ENCODE assay signal across 10 cellular contexts in genomic region chr2:15031745-15032240, GRCh38.
DNase-seq lines count a peak whose midpoint lies in the region; ATAC-seq and TF ChIP-seq lines count a peak whose summit lies in the region.
"Had no signal": no experiment of that assay in that cellular context is flagged by ENCODE, and none has a peak within 500 bp of the region (broad histone marks: within the 10 kb centered on the region; RNA-seq: fewer than 3 reads in every experiment).

No MANE protein-coding gene starts in this region.

- DNase-seq in putamen (ENCODE audit: low spot score): no peak
- DNase-seq in NCI-H146 (lab: John Stamatoyannopoulos, UW): no peak
- DNase-seq in foreskin keratinocyte: no peak
- DNase-seq in stimulated activated CD4-positive, alpha-beta T cell treated with anti-CD3 and anti-CD28 coated beads, Interleukin-4, amount 100 ng/mL, for 1 hour: no peak
- DNase-seq: foreskin fibroblast had no signal

- no peaks in the 10 kb centered on the region for H3K79me2 ChIP-seq in OCI-LY3 (ENCODE audit: low read length)

- H3K9ac ChIP-seq in OCI-LY3 (ENCODE audit: low read length): no peak overlapping the region

- no peaks in the 10 kb centered on the region for H4K20me1 ChIP-seq in OCI-LY3 (ENCODE audit: insufficient read depth, low read length)

- H3K27me3 ChIP-seq in OCI-LY3 (ENCODE audit: low read depth, low read length) (peaks cover 3% of the 10 kb centered on the region; the same call in 1 of the 2 replicates), foreskin keratinocyte (no peaks in the 10 kb centered on the region)

- TF ChIP-seq CTCF in OCI-LY3 (IDR thresholded peaks at IDR 0.05; ENCODE audit: low read depth, low read length) (peak; percentile 36), foreskin keratinocyte (conservative IDR thresholded peaks at IDR 0.05) (no peak)

- H3K9me3 ChIP-seq in OCI-LY3 (ENCODE audit: insufficient read depth, low read length): no peaks in the 10 kb centered on the region
- H3K9me3 ChIP-seq: Caco-2 had no signal

- peak overlapping the region; percentile 41; the same call in 1 of the 2 replicates for H2AFZ ChIP-seq in OCI-LY3 (ENCODE audit: low read depth, low read length)

- H3K4me1 ChIP-seq in OCI-LY3 (ENCODE audit: low read length) (peaks cover 8% of the 10 kb centered on the region), foreskin keratinocyte (no peaks in the 10 kb centered on the region)
- H3K4me1 ChIP-seq: Caco-2 had no signal

- no peak overlapping the region for H3K27ac ChIP-seq in OCI-LY3 (ENCODE audit: low read length)
- H3K27ac ChIP-seq in foreskin keratinocyte: no peak overlapping the region

- H3K36me3 ChIP-seq in OCI-LY3 (replicated peaks; ENCODE audit: low read depth, low read length): no peaks in the 10 kb centered on the region

- H3K4me3 ChIP-seq in OCI-LY3 (ENCODE audit: low read length): no peak overlapping the region

- ATAC-seq in GM18502 (IDR thresholded peaks at IDR 0.05; ENCODE audit: poor library complexity, unreplicated experiment): peak; percentile 99
- ATAC-seq in GM21367 (IDR thresholded peaks at IDR 0.05; ENCODE audit: unreplicated experiment): peak; percentile 98
- peak; percentile 87 for ATAC-seq in HG03066 (IDR thresholded peaks at IDR 0.05; ENCODE audit: low read depth, unreplicated experiment)
- ATAC-seq in foreskin keratinocyte: no peak

- peak overlapping the region; percentile 42 for H3K4me2 ChIP-seq in OCI-LY3 (ENCODE audit: low read length)
